1 cellular context compared by ENCODE assay signal in the genomic region with DNA sequence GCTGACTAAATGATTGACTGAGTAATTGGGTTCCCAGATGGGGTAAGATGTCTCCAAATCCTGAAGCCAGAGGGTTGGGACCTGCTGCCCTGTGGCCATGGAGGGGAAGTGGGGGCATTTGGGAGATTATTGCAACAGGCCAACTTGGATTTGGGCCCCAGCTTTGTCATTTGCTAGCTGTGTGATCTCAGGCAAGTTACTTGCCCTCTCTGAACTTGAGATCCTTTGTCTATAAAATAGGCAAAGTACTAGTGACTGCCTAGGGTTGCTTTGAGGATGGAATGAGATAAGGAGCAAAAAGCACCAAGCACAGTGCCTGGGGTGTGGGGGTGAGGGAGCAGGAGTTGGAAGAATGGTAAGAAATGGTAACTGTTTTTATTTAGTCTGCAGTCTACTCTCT.
A peak's percentile ranks its signal among the peaks of the same experiment; 100 is the strongest.
TF ChIP-seq lines count a peak whose summit lies in the region.

No MANE protein-coding gene starts in this region.

TF ChIP-seq in K562, 482 proteins besides CTCF, POLR2A, EP300 and RAD21 (continued from another document):
- TF ChIP-seq, protein P1, sequence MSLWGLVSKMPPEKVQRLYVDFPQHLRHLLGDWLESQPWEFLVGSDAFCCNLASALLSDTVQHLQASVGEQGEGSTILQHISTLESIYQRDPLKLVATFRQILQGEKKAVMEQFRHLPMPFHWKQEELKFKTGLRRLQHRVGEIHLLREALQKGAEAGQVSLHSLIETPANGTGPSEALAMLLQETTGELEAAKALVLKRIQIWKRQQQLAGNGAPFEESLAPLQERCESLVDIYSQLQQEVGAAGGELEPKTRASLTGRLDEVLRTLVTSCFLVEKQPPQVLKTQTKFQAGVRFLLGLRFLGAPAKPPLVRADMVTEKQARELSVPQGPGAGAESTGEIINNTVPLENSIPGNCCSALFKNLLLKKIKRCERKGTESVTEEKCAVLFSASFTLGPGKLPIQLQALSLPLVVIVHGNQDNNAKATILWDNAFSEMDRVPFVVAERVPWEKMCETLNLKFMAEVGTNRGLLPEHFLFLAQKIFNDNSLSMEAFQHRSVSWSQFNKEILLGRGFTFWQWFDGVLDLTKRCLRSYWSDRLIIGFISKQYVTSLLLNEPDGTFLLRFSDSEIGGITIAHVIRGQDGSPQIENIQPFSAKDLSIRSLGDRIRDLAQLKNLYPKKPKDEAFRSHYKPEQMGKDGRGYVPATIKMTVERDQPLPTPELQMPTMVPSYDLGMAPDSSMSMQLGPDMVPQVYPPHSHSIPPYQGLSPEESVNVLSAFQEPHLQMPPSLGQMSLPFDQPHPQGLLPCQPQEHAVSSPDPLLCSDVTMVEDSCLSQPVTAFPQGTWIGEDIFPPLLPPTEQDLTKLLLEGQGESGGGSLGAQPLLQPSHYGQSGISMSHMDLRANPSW (CRISPR knock-in tag; IDR thresholded peaks at IDR 0.05), result no peak
- TF ChIP-seq MTA3 (IDR thresholded peaks at IDR 0.05; ENCODE audit: borderline replicate concordance) (no peak), ZNF592 (IDR thresholded peaks at IDR 0.05) (no peak), ZNF583 (CRISPR knock-in tag; IDR thresholded peaks at IDR 0.05) (no peak), RBM25 (IDR thresholded peaks at IDR 0.05; ENCODE audit: low read depth, low read length, severe bottlenecking) (peak; percentile 52), MITF (IDR thresholded peaks at IDR 0.05) (no peak), BCOR (IDR thresholded peaks at IDR 0.05) (peak; percentile 54; the same call in 1 of the 2 replicates), ZBTB43 (CRISPR knock-in tag; IDR thresholded peaks at IDR 0.05) (no peak)
